26 cellular contexts compared by ENCODE assay signal in genomic region chr14:77872152-77872551, GRCh38.
"Had no signal": no experiment of that assay in that cellular context is flagged by ENCODE, and none has a peak within 500 bp of the region (broad histone marks: within the 10 kb centered on the region; RNA-seq: fewer than 3 reads in every experiment).

No MANE protein-coding gene starts in this region.

- FAIRE-seq: pancreas, small intestine, urothelium cell line had no signal

- H3K4me1 ChIP-seq: tibial nerve, upper lobe of left lung, vagina had no signal

- H3K27ac ChIP-seq: neutrophil, pancreas, psoas muscle, stomach, thoracic aorta, tibial nerve, upper lobe of left lung, vagina had no signal

- H3K36me3 ChIP-seq: neutrophil, pancreas, thoracic aorta, thyroid gland, upper lobe of left lung, vagina had no signal

- DNase-seq: naive B cell; naive thymus-derived CD8-positive, alpha-beta T cell; nephron progenitor cell; nucleus accumbens; pancreas; psoas muscle; right cardiac atrium; small intestine; stimulated activated CD4-positive, alpha-beta T cell treated with anti-CD3 and anti-CD28 coated beads, Interleukin-15, amount 100 ng/mL, for 24 hours; stimulated activated CD4-positive, alpha-beta T cell treated with anti-CD3 and anti-CD28 coated beads, Interleukin-2, amount 100 ng/mL, for 24 hours; stimulated activated CD4-positive, alpha-beta T cell treated with anti-CD3 and anti-CD28 coated beads, Interleukin-2, amount 100 ng/mL, for 48 hours; stimulated activated CD4-positive, alpha-beta T cell treated with anti-CD3 and anti-CD28 coated beads, Interleukin-4, amount 100 ng/mL, for 24 hours; stimulated activated naive B cell treated with anti-CD40 and anti-IgM and Interleukin-4, amounts not matched to agents 10 μg/mL and 1 μg/mL and 100 μg/mL, for 72 hours; stimulated activated naive CD4-positive, alpha-beta T cell treated with Interleukin-2 at 50 U/mL for 16 hours; stomach; thyroid gland; trophoblast cell; upper lobe of left lung had no signal

- ATAC-seq: naive thymus-derived CD8-positive, alpha-beta T cell; natural killer cell treated with Interleukin-12 subunit alpha and Interleukin-12 subunit beta and Interleukin-15 and Interleukin-18, amount 100 ng/mL, for 72 hours; psoas muscle; right cardiac atrium; sciatic nerve; stimulated activated effector memory CD8-positive, alpha-beta T cell treated with anti-CD3 and anti-CD28 coated beads, Interleukin-12 subunit alpha, Interleukin-12 subunit beta, amount 100 ng/mL, for 72 hours; stimulated activated naive B cell treated with anti-CD40 and anti-IgM and Interleukin-4, amounts not matched to agents 10 μg/mL and 1 μg/mL and 100 μg/mL, for 72 hours had no signal

- H3K9me3 ChIP-seq: neutrophil, pancreas, psoas muscle, stomach, thoracic aorta, thyroid gland, upper lobe of left lung, vagina had no signal

- H3K4me3 ChIP-seq: pancreas, psoas muscle, stomach, thoracic aorta, thyroid gland, tibial nerve, upper lobe of left lung, vagina had no signal

- H3K27me3 ChIP-seq: neutrophil, pancreas, stomach, thyroid gland, tibial nerve, upper lobe of left lung, vagina had no signal
